26 cellular contexts compared by ENCODE assay signal in the genomic region with DNA sequence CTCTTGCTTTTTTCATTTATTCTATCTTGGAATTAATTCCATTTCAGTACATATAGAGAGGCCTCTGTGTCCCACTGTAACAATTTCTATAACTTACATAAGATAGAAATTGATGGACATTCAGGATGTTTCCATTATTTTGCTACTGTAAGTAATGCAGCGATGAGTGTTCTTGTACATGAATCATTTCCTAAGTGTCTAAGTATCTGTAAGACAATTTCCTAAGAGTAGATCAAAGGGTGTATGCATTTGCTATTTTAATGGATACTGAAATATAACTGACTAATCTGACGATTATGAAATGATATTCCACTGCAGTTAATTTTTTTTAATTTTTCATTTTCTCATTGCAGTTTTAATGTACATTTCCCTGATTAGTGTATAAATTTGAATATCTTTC.
"Had no signal": no experiment of that assay in that cellular context is flagged by ENCODE, and none has a peak within 500 bp of the region (broad histone marks: within the 10 kb centered on the region; RNA-seq: fewer than 3 reads in every experiment).

No MANE protein-coding gene starts in this region.

- ATAC-seq: body of pancreas, left lobe of liver, lower lobe of right lung, right lobe of liver had no signal

- H3K9me3 ChIP-seq: body of pancreas, colonic mucosa, lower lobe of right lung, right lobe of liver, thyroid gland had no signal

- H3K27ac Mint-ChIP-seq: activated CD4-positive, alpha-beta memory T cell treated with anti-CD3 and anti-CD28 coated beads, Interleukin-2, amount 10 ng/mL, durations not matched to agents 7 days and 5 days; activated naive CD4-positive, alpha-beta T cell treated with anti-CD3 and anti-CD28 coated beads, Interleukin-2, amount 50 U/mL, for 24 hours; activated T-helper 1 cell treated with anti-CD3 and anti-CD28 coated beads, Interleukin-12 subunit alpha, Interleukin-12 subunit beta, Interleukin-2, Interleukin-4 antibody, amounts not matched to agents 30 ng/mL and 10 ng/mL and 1 ng/mL, durations not matched to agents 14 hours and 24 hours and 36 hours; endodermal cell; naive B cell; stimulated activated naive CD8-positive, alpha-beta T cell treated with anti-CD3 and anti-CD28 coated beads, Interleukin-15, Interleukin-2, amounts not matched to agents 100 ng/mL and 50 ng/mL, for 24 hours; T-helper 1 cell treated with Interleukin-12 subunit alpha and Interleukin-12 subunit beta and Interleukin-4 antibody, amounts not matched to agents 30 μg/mL and 1 μg/mL, for 36 hours had no signal

- H3K4me3 Mint-ChIP-seq: activated CD4-positive, alpha-beta memory T cell treated with anti-CD3 and anti-CD28 coated beads, Interleukin-2, amount 10 ng/mL, durations not matched to agents 7 days and 5 days; activated naive CD4-positive, alpha-beta T cell treated with anti-CD3 and anti-CD28 coated beads, Interleukin-2, amount 50 U/mL, for 24 hours; activated T-helper 1 cell treated with anti-CD3 and anti-CD28 coated beads, Interleukin-12 subunit alpha, Interleukin-12 subunit beta, Interleukin-2, Interleukin-4 antibody, amounts not matched to agents 30 ng/mL and 10 ng/mL and 1 ng/mL, durations not matched to agents 14 hours and 24 hours and 36 hours; endodermal cell; naive B cell; neural crest cell; stimulated activated naive CD8-positive, alpha-beta T cell treated with anti-CD3 and anti-CD28 coated beads, Interleukin-15, Interleukin-2, amounts not matched to agents 100 ng/mL and 50 ng/mL, for 24 hours; T-helper 1 cell treated with Interleukin-12 subunit alpha and Interleukin-12 subunit beta and Interleukin-4 antibody, amounts not matched to agents 30 μg/mL and 1 μg/mL, for 36 hours had no signal

- H3K4me3 ChIP-seq: body of pancreas, colonic mucosa, lower lobe of right lung, right lobe of liver, skin epidermis, thyroid gland had no signal

- H3K4me1 Mint-ChIP-seq: activated CD4-positive, alpha-beta memory T cell treated with anti-CD3 and anti-CD28 coated beads, Interleukin-2, amount 10 ng/mL, durations not matched to agents 7 days and 5 days; activated naive CD4-positive, alpha-beta T cell treated with anti-CD3 and anti-CD28 coated beads, Interleukin-2, amount 50 U/mL, for 24 hours; endodermal cell; naive B cell; neural crest cell had no signal

- H3K4me1 ChIP-seq: body of pancreas, colonic mucosa, lower lobe of right lung, right lobe of liver, thyroid gland had no signal

- H3K27me3 Mint-ChIP-seq: activated CD4-positive, alpha-beta memory T cell treated with anti-CD3 and anti-CD28 coated beads, Interleukin-2, amount 10 ng/mL, durations not matched to agents 7 days and 5 days; activated naive CD4-positive, alpha-beta T cell treated with anti-CD3 and anti-CD28 coated beads, Interleukin-2, amount 50 U/mL, for 24 hours; naive B cell; stimulated activated naive CD8-positive, alpha-beta T cell treated with anti-CD3 and anti-CD28 coated beads, Interleukin-15, Interleukin-2, amounts not matched to agents 100 ng/mL and 50 ng/mL, for 24 hours had no signal

- DNase-seq: activated CD4-positive, alpha-beta memory T cell treated with anti-CD3 and anti-CD28 coated beads, Interleukin-2, amount 10 ng/mL, durations not matched to agents 7 days and 5 days; activated CD4-positive, alpha-beta T cell treated with anti-CD3 and anti-CD28 coated beads for 48 hours; activated CD4-positive, CD25-positive, alpha-beta regulatory T cell; activated gamma-delta T cell treated with Interleukin-2 at 50 U/mL for 16 hours; anterior cingulate cortex; body of pancreas; colonic mucosa; endodermal cell; erythroblast; foreskin melanocyte; lower lobe of right lung; naive B cell; occipital lobe; posterior cingulate gyrus; right lobe of liver; stimulated activated CD4-positive, alpha-beta T cell treated with anti-CD3 and anti-CD28 coated beads, Interleukin-1b, Interleukin-23, amount 100 ng/mL, for 48 hours; substantia nigra; T1000; thyroid gland had no signal

- H3K9me3 Mint-ChIP-seq: activated CD4-positive, alpha-beta memory T cell treated with anti-CD3 and anti-CD28 coated beads, Interleukin-2, amount 10 ng/mL, durations not matched to agents 7 days and 5 days; activated naive CD4-positive, alpha-beta T cell treated with anti-CD3 and anti-CD28 coated beads, Interleukin-2, amount 50 U/mL, for 24 hours; activated T-helper 1 cell treated with anti-CD3 and anti-CD28 coated beads, Interleukin-12 subunit alpha, Interleukin-12 subunit beta, Interleukin-2, Interleukin-4 antibody, amounts not matched to agents 30 ng/mL and 10 ng/mL and 1 ng/mL, durations not matched to agents 14 hours and 24 hours and 36 hours; endodermal cell; naive B cell; neural crest cell; stimulated activated naive CD8-positive, alpha-beta T cell treated with anti-CD3 and anti-CD28 coated beads, Interleukin-15, Interleukin-2, amounts not matched to agents 100 ng/mL and 50 ng/mL, for 24 hours; T-helper 1 cell treated with Interleukin-12 subunit alpha and Interleukin-12 subunit beta and Interleukin-4 antibody, amounts not matched to agents 30 μg/mL and 1 μg/mL, for 36 hours had no signal

- H3K27ac ChIP-seq: body of pancreas, colonic mucosa, lower lobe of right lung, right lobe of liver, skin epidermis, thyroid gland had no signal

- H3K27me3 ChIP-seq: body of pancreas, colonic mucosa, right lobe of liver, thyroid gland had no signal
